8 cellular contexts compared by ENCODE assay signal in genomic region chr1:91732291-91732953, GRCh38.
A peak's percentile ranks its signal among the peaks of the same experiment; 100 is the strongest.
DNase-seq lines count a peak whose midpoint lies in the region; ATAC-seq and TF ChIP-seq lines count a peak whose summit lies in the region.

No MANE protein-coding gene starts in this region.

- no peaks in the 10 kb centered on the region for H3K27me3 ChIP-seq in naive thymus-derived CD4-positive, alpha-beta T cell (ENCODE audit: control insufficient read depth in 2 of 2, insufficient read depth in 2 of 2, low read length in 2 of 2)

- no peaks in the 10 kb centered on the region for H3K36me3 ChIP-seq in naive thymus-derived CD4-positive, alpha-beta T cell (ENCODE audit: control insufficient read depth in 2 of 3, insufficient read depth in 3 of 3, low read length in 3 of 3)

- H3K27ac ChIP-seq in naive thymus-derived CD4-positive, alpha-beta T cell (ENCODE audit: low read depth, low read length): no peak overlapping the region

- peak overlapping the region in 2 of 9 donors; percentile 32 to 73 for H3K27ac Mint-ChIP-seq in naive thymus-derived CD4-positive, alpha-beta T cell
- no peak overlapping the region for H3K27ac Mint-ChIP-seq in progenitor cell of endocrine pancreas

- H3K9me3 Mint-ChIP-seq in naive thymus-derived CD4-positive, alpha-beta T cell: no peaks in the 10 kb centered on the region
- H3K9me3 Mint-ChIP-seq in progenitor cell of endocrine pancreas (ENCODE audit: low read depth): no peaks in the 10 kb centered on the region

- ATAC-seq in naive thymus-derived CD4-positive, alpha-beta T cell: peak; percentile 45
- no peak for ATAC-seq in HG02970 (IDR thresholded peaks at IDR 0.05; ENCODE audit: low FRiP score, unreplicated experiment)

- CTCF ChIA-PET in GM10248 (lab: Yijun Ruan, JAX): interaction anchor here (0.8 to 1.3 kb wide), 5 partner anchors 8 to 28 kb away, joined by 3 to 5 read pairs (median 4); no protein-coding TSS in a partner anchor
- CTCF ChIA-PET in naive thymus-derived CD4-positive, alpha-beta T cell (lab: Charles Lee): no interaction called here

- TF ChIP-seq CTCF in GM10248 (IDR thresholded peaks at IDR 0.05; ENCODE audit: control extremely low read depth, extremely low read depth, low read depth, missing control alignments) (no peak), progenitor cell of endocrine pancreas (IDR thresholded peaks at IDR 0.05; ENCODE audit: unreplicated experiment) (no peak)

- no peak overlapping the region for H3K4me3 Mint-ChIP-seq in naive thymus-derived CD4-positive, alpha-beta T cell
- H3K4me3 Mint-ChIP-seq in progenitor cell of endocrine pancreas (ENCODE audit: low read depth): no peak overlapping the region

- no peaks in the 10 kb centered on the region for H3K27me3 Mint-ChIP-seq in naive thymus-derived CD4-positive, alpha-beta T cell
- no peaks in the 10 kb centered on the region for H3K27me3 Mint-ChIP-seq in progenitor cell of endocrine pancreas

- no peaks in the 10 kb centered on the region for H3K9me3 ChIP-seq in naive thymus-derived CD4-positive, alpha-beta T cell (ENCODE audit: control insufficient read depth in 2 of 3, low read length in 3 of 3)

- no peak overlapping the region for H3K4me3 ChIP-seq in naive thymus-derived CD4-positive, alpha-beta T cell (ENCODE audit: low read length)

- intact Hi-C loops in naive thymus-derived CD4-positive, alpha-beta T cell (cut with micrococcal nuclease): loop anchor here in 1 of 2 donors (1.0 kb wide), 1 partner anchor 72 kb away; no protein-coding TSS in a partner anchor

- DNase-seq in GM10248 (ENCODE audit: extremely low spot score) (peak; percentile 20), KBM-7 (peak; percentile 61), astrocyte of the hippocampus (ENCODE audit: low read depth, low spot score) (peak; percentile 76), progenitor cell of endocrine pancreas (ENCODE audit: low spot score, unreplicated experiment) (no peak), G401 (ENCODE audit: low spot score) (no peak), NAMALWA (ENCODE audit: low spot score) (no peak)
- DNase-seq in naive thymus-derived CD4-positive, alpha-beta T cell: peak in 1 of 9 donors; percentile 28

- H3K4me1 ChIP-seq in naive thymus-derived CD4-positive, alpha-beta T cell (ENCODE audit: control insufficient read depth in 2 of 2, insufficient read depth in 2 of 2, low read length in 2 of 2): peaks cover 13 to 28% of the 10 kb centered on the region in 2 donors

- in situ Hi-C loops in KBM-7 (cut with MboI; ENCODE audit: low pct_unique_long_range_greater_than_20kb, low sequenced_read_pairs): no loop called here
- in situ Hi-C loops in G401 (cut with HindIII; ENCODE audit: low sequenced_read_pairs): no loop called here

- POLR2A ChIA-PET in GM10248 (lab: Yijun Ruan, JAX): no interaction called here
- POLR2A ChIA-PET in naive thymus-derived CD4-positive, alpha-beta T cell (lab: Charles Lee): no interaction called here

- H3K36me3 Mint-ChIP-seq in naive thymus-derived CD4-positive, alpha-beta T cell: peaks cover 0 to 35% (median 31%) of the 10 kb centered on the region in 5 donors
- H3K36me3 Mint-ChIP-seq in progenitor cell of endocrine pancreas (ENCODE audit: insufficient read depth): no peaks in the 10 kb centered on the region

- H3K4me1 Mint-ChIP-seq in naive thymus-derived CD4-positive, alpha-beta T cell: peaks cover 21 to 48% (median 28%) of the 10 kb centered on the region in 7 donors
- peaks cover 10% of the 10 kb centered on the region for H3K4me1 Mint-ChIP-seq in progenitor cell of endocrine pancreas (ENCODE audit: low read depth)

Comparison
In these comparisons a context has a peak if more than half of its experiments do, and no peak if none do; other contexts are left out.
1. DNase-seq: peak in GM10248 (single experiment), KBM-7 (single experiment) and astrocyte of the hippocampus (single experiment); none in progenitor cell of endocrine pancreas (single experiment), G401 (single experiment) and NAMALWA (single experiment).